In the genomic region with DNA sequence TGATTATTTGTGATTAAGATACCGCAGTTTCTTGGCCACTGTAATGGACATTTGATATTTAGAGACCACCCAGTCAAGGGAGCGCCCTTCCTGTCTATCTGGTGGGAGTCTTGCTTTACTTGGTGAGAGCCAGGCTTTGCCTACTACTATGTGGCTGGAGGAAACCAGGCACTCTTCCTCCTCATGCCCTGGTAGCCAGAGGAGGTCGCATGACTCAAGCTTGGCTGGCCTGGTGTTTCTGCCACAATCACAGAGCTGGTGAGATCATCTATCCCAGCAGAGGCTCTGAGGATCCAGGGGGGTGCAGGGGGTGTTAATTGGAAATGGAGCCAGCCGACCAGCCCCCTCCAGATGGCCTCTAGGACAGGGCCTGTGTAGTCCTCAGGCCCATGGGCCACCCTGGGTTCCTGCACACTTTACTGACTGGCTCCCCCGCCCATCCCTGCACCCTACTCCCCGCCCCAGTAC, we compare ENCODE assay signal across 11 cellular contexts. TPM values are rescaled to one million over a fixed set of nuclear protein-coding genes. Genes with fewer than 3 reads are reported as not detected.
DNase-seq lines count a peak whose midpoint lies in the region; ATAC-seq and TF ChIP-seq lines count a peak whose summit lies in the region.
"Had no signal": no experiment of that assay in that cellular context is flagged by ENCODE, and none has a peak within 500 bp of the region (broad histone marks: within the 10 kb centered on the region; RNA-seq: fewer than 3 reads in every experiment).

No MANE protein-coding gene starts in this region.

- H3K27ac ChIP-seq in RWPE2 (ENCODE audit: poor library complexity, severe bottlenecking) (peak overlapping the region; percentile 63), A673 (ENCODE audit: low read depth, low read length, poor library complexity, severe bottlenecking) (no peak overlapping the region)

- peak; percentile 87 for ATAC-seq in RWPE2 (ENCODE audit: low read depth)
- ATAC-seq in GM18858 (IDR thresholded peaks at IDR 0.05; ENCODE audit: unreplicated experiment), result no peak
- ATAC-seq: naive thymus-derived CD8-positive, alpha-beta T cell had no signal

- TF ChIP-seq CTCF in RWPE2 (IDR thresholded peaks at IDR 0.05; ENCODE audit: poor library complexity, severe bottlenecking), result no peak
- no peak for TF ChIP-seq CTCF in fibroblast of the aortic adventitia (IDR thresholded peaks at IDR 0.05; ENCODE audit: insufficient read depth, low read length)
- no peak for TF ChIP-seq CTCF in A673 (conservative IDR thresholded peaks at IDR 0.05; ENCODE audit: low read depth, low read length)

- BruUV-seq in A673 (replicated peaks; lab: Mats Ljungman, UMichigan), result no TSS peak

- H3K36me3 ChIP-seq in RWPE2 (ENCODE audit: low read depth) (no peaks in the 10 kb centered on the region), A673 (ENCODE audit: insufficient read depth, low read length, poor library complexity, severe bottlenecking) (no peaks in the 10 kb centered on the region)

- no peak overlapping the region for H3K4me3 ChIP-seq in RWPE2 (ENCODE audit: severe bottlenecking)
- H3K4me3 ChIP-seq in fibroblast of the aortic adventitia (ENCODE audit: low read depth, low read length), result no peak overlapping the region
- no peak overlapping the region for H3K4me3 ChIP-seq in A673 (ENCODE audit: low read depth, low read length, poor library complexity, severe bottlenecking)

- intact Hi-C loops in A673 (cut with micrococcal nuclease; ENCODE audit: unreplicated experiment), result no loop called here

- in situ Hi-C loops in Caki2 (cut with HindIII; ENCODE audit: low pct_unique_long_range_greater_than_20kb, low sequenced_read_pairs), result no loop called here
- in situ Hi-C loops in G401 (cut with HindIII; ENCODE audit: low sequenced_read_pairs), result no loop called here

- H3K9me3 ChIP-seq in RWPE2 (ENCODE audit: severe bottlenecking) (peaks cover 6% of the 10 kb centered on the region), A673 (ENCODE audit: low read depth, low read length, poor library complexity, severe bottlenecking) (no peaks in the 10 kb centered on the region)

- POLR2A ChIA-PET in A673 (lab: Charles Lee; ENCODE audit: low non-redundant PET), result no interaction called here

- H3K4me1 ChIP-seq in RWPE2 (ENCODE audit: insufficient read depth, poor library complexity, severe bottlenecking) (peaks cover 19% of the 10 kb centered on the region), A673 (ENCODE audit: insufficient read depth, low read length, poor library complexity, severe bottlenecking) (no peaks in the 10 kb centered on the region)

- DNase-seq in Caki2 (ENCODE audit: low read depth), result peak; percentile 55
- no peak for DNase-seq in RWPE2 (ENCODE audit: low spot score)
- peak; percentile 88 for DNase-seq in fibroblast of the aortic adventitia (ENCODE audit: low read depth)
- DNase-seq in pulmonary artery endothelial cell (ENCODE audit: low read depth, low spot score), result peak; percentile 39
- no peak for DNase-seq in G401 (ENCODE audit: low spot score)
- no peak for DNase-seq in A673 (ENCODE audit: low spot score)
- DNase-seq in OCI-M2 (lab: John Stamatoyannopoulos, UW; ENCODE audit: unreplicated experiment), result no peak
- DNase-seq: COR-L47; naive thymus-derived CD8-positive, alpha-beta T cell; NCI-H1105 had no signal

- CTCF ChIA-PET in A673 (lab: Charles Lee), result no interaction called here

- H3K27me3 ChIP-seq in RWPE2 (ENCODE audit: insufficient read depth, poor library complexity, severe bottlenecking), result no peaks in the 10 kb centered on the region
- H3K27me3 ChIP-seq in A673 (replicated peaks; ENCODE audit: insufficient read depth, low read depth, low read length, poor library complexity), result no peaks in the 10 kb centered on the region

RNA-seq across cellular contexts. Expression of a gene that starts 46.8 kb away (rescaled TPM):
- 89.3 and 101 TPM in 2 replicates for total RNA-seq in Caki2 (2014; rRNA removed; shearing (Covaris generic); ENCODE audit: low replicate concordance)
- total RNA-seq in fibroblast of the aortic adventitia (ENCODE audit: low replicate concordance) (45.8 and 68.7 TPM in 2 replicates), pulmonary artery endothelial cell (58.2 and 60.6 TPM in 2 replicates), A673 (2021) (34.1 and 36.2 TPM in 2 replicates)
- 11.1 and 14.2 TPM in 2 replicates for total RNA-seq in G401 (2014; rRNA removed; shearing (Covaris generic))

Comparison
In these comparisons a context has a peak if more than half of its experiments do, and no peak if none do; other contexts are left out.
1. DNase-seq: peak in Caki2 (single experiment), fibroblast of the aortic adventitia (single experiment) and pulmonary artery endothelial cell (single experiment); none in RWPE2 (single experiment), G401 (single experiment), A673 (single experiment) and OCI-M2 (single experiment).